In the genomic region with DNA sequence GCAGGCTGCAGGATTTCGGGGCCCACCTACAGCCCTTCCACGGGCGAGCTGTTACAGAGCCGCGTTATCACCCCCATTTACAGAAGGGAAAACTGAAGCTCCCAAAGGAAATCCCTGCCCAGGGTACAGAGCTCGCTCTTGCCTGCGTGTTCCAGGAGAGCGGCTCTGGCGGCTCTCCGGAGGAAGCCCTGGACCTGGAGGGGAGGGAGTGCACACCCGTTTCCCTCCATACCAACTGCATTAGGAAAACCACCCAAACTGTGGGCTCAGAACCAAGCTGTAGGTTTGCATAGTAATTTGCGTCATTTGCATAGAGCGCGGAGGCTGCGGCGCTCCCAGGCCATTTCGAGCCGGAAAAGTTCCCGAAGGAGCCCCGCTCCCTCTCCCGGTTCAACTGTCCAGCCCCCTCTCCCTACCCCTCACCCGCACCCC, we compare ENCODE assay signal across 8 cellular contexts. TPM values are rescaled to one million over a fixed set of nuclear protein-coding genes. Genes with fewer than 3 reads are reported as not detected.
A peak's percentile ranks its signal among the peaks of the same experiment; 100 is the strongest.
DNase-seq lines count a peak whose midpoint lies in the region; ATAC-seq and TF ChIP-seq lines count a peak whose summit lies in the region.

No MANE protein-coding gene starts in this region.

- H3K27ac ChIP-seq in SK-N-MC, result no peak overlapping the region

- H3K4me3 Mint-ChIP-seq in endothelial cell (ENCODE audit: unreplicated experiment) (peak overlapping the region; percentile 92), naive B cell (peak overlapping the region; percentile 88 to 98 (median 95))

- H3K27me3 Mint-ChIP-seq in endothelial cell (ENCODE audit: unreplicated experiment), result peaks cover 10% of the 10 kb centered on the region
- H3K27me3 Mint-ChIP-seq in naive B cell, result peaks cover 4 to 14% (median 9%) of the 10 kb centered on the region in 3 donors

- ATAC-seq in HG03139 (IDR thresholded peaks at IDR 0.05; ENCODE audit: unreplicated experiment) (peak; percentile 14), naive B cell (ENCODE audit: low read depth in 2 of 2) (peak; percentile 34 to 38)

- in situ Hi-C loops in GM13977 (cut with MboI; ENCODE audit: low pct_unique_long_range_greater_than_20kb, low sequenced_read_pairs, unreplicated experiment), result no loop called here

- H3K36me3 Mint-ChIP-seq in endothelial cell (ENCODE audit: low read depth, unreplicated experiment) (no peaks in the 10 kb centered on the region), naive B cell (no peaks in the 10 kb centered on the region)

- no peak overlapping the region for H3K9ac ChIP-seq in SK-N-MC (ENCODE audit: insufficient read length)

- DNase-seq in A172 (ENCODE audit: low spot score) (peak; percentile 51), GM06990 (ENCODE audit: extremely low read depth, insufficient read length) (no peak), SK-N-MC (ENCODE audit: low read depth, low spot score) (no peak), endothelial cell (ENCODE audit: low spot score) (no peak), naive B cell (no peak), GM13977 (ENCODE audit: low spot score) (no peak), NCI-H146 (lab: John Stamatoyannopoulos, UW) (no peak)

- H3K4me1 Mint-ChIP-seq in endothelial cell (ENCODE audit: unreplicated experiment), result peaks cover 8% of the 10 kb centered on the region
- H3K4me1 Mint-ChIP-seq in naive B cell, result peaks cover 44 to 54% (median 51%) of the 10 kb centered on the region in 3 donors

- H3K4me3 ChIP-seq in GM06990 (replicated peaks; ENCODE audit: low read depth, low read length), result peak overlapping the region; percentile 77
- peak overlapping the region; percentile 86 for H3K4me3 ChIP-seq in SK-N-MC

- H3K27me3 ChIP-seq in GM06990 (replicated peaks; ENCODE audit: control insufficient read depth, insufficient read depth, low read length), result no peaks in the 10 kb centered on the region

- H3K27ac Mint-ChIP-seq in endothelial cell (ENCODE audit: unreplicated experiment) (peak overlapping the region; percentile 61), naive B cell (peak overlapping the region; percentile 93 to 99 (median 97))

- TF ChIP-seq CTCF in GM06990 (IDR thresholded peaks at IDR 0.05; ENCODE audit: insufficient read depth, low read length, poor library complexity, severe bottlenecking) (no peak), endothelial cell (IDR thresholded peaks at IDR 0.05; ENCODE audit: unreplicated experiment) (no peak), GM13977 (IDR thresholded peaks at IDR 0.05; ENCODE audit: extremely low read depth, insufficient read depth, missing control alignments) (no peak)

- H3K36me3 ChIP-seq in GM06990 (ENCODE audit: control insufficient read depth, insufficient read depth, low read length), result no peaks in the 10 kb centered on the region
- H3K36me3 ChIP-seq in SK-N-MC (ENCODE audit: insufficient read depth, low read length), result no peaks in the 10 kb centered on the region

- H3K9me3 ChIP-seq in SK-N-MC (ENCODE audit: low read depth, low read length), result no peaks in the 10 kb centered on the region

- no peaks in the 10 kb centered on the region for H3K9me3 Mint-ChIP-seq in endothelial cell (ENCODE audit: unreplicated experiment)
- no peaks in the 10 kb centered on the region for H3K9me3 Mint-ChIP-seq in naive B cell

RNA-seq across cellular contexts. Expression of a gene that starts 24.7 kb away (rescaled TPM):
- 11.3 and 20.9 TPM in 2 replicates for total RNA-seq in A172 (2014; rRNA removed; shearing (Covaris generic))
- 0.44 TPM for total RNA-seq in endothelial cell (ENCODE audit: unreplicated experiment)
- not detected for polyA plus RNA-seq in naive B cell (ENCODE audit: low read depth in 6 of 6)

RNA-seq across cellular contexts. Expression of a gene that starts 27.0 kb away (rescaled TPM):
- 5.7 and 6.9 TPM in 2 replicates for total RNA-seq in A172 (2014; rRNA removed; shearing (Covaris generic))
- total RNA-seq in endothelial cell (ENCODE audit: unreplicated experiment), result 1.5 TPM
- polyA plus RNA-seq in naive B cell (ENCODE audit: low read depth in 6 of 6), result under 1 TPM in 4 of 6 donors, not detected in 2; 0.23 to 0.38 (median 0.34) TPM
